16 cellular contexts compared by ENCODE assay signal in genomic region chr17:4845128-4845527, GRCh38. TPM values are rescaled to one million over a fixed set of nuclear protein-coding genes. Genes with fewer than 3 reads are reported as not detected.
DNase-seq lines count a peak whose midpoint lies in the region; ATAC-seq lines count a peak whose summit lies in the region.
"Had no signal": no experiment of that assay in that cellular context is flagged by ENCODE, and none has a peak within 500 bp of the region (broad histone marks: within the 10 kb centered on the region; RNA-seq: fewer than 3 reads in every experiment).

No MANE protein-coding gene starts in this region.

- H3K9me3 Mint-ChIP-seq in memory B cell = no peaks in the 10 kb centered on the region
- H3K9me3 Mint-ChIP-seq: CD4-positive, alpha-beta T cell had no signal

- no peak overlapping the region for H3K27ac Mint-ChIP-seq in memory B cell
- H3K27ac Mint-ChIP-seq: CD4-positive, alpha-beta T cell had no signal

- H3K36me3 Mint-ChIP-seq in memory B cell = peaks cover 9% of the 10 kb centered on the region

- DNase-seq in CD1c-positive myeloid dendritic cell (ENCODE audit: extremely low spot score) (peak; percentile 91), SIG-M5 treated with dmso at 0.1 percent for 504 hours (lab: John Stamatoyannopoulos, UW; ENCODE audit: unreplicated experiment) (peak; percentile 98), memory B cell (ENCODE audit: low spot score in 2 of 2) (no peak), HT-29 (ENCODE audit: low spot score) (no peak), AG08396 (ENCODE audit: low spot score) (no peak)
- DNase-seq: activated CD4-positive, alpha-beta T cell treated with anti-CD3 and anti-CD28 coated beads for 48 hours; activated CD8-positive, alpha-beta memory T cell treated with anti-CD3 and anti-CD28 coated beads, Interleukin-2, amount 50 U/mL, for 4 hours; activated gamma-delta T cell; CD4-positive, alpha-beta T cell; cerebellar nuclear complex; islet precursor cell; NCI-H1092; NCI-H524 treated with DMSO at 0.1 percent for 48 hours; PC-9; stimulated activated naive CD4-positive, alpha-beta T cell had no signal

- H3K4me1 Mint-ChIP-seq in memory B cell = peaks cover 39% of the 10 kb centered on the region

- H3K27me3 Mint-ChIP-seq in memory B cell = no peaks in the 10 kb centered on the region
- H3K27me3 Mint-ChIP-seq: CD4-positive, alpha-beta T cell had no signal

- ATAC-seq in memory B cell (ENCODE audit: low read depth) = peak; percentile 48
- no peak for ATAC-seq in HG03159 (IDR thresholded peaks at IDR 0.05; ENCODE audit: unreplicated experiment)

- no peak overlapping the region for H3K4me3 Mint-ChIP-seq in memory B cell
- H3K4me3 Mint-ChIP-seq: CD4-positive, alpha-beta T cell had no signal

RNA-seq across cellular contexts. Expression of gene MINK1, which starts 12.0 kb away (rescaled TPM):
- total RNA-seq in HT-29 (2014; rRNA removed; shearing (Covaris generic)) = 61.7 and 76.1 TPM in 2 replicates

RNA-seq across cellular contexts. Expression of gene PLD2, which starts 38.2 kb away (rescaled TPM):
- 6.9 and 10.9 TPM in 2 replicates for total RNA-seq in HT-29 (2014; rRNA removed; shearing (Covaris generic))

RNA-seq across cellular contexts. Expression of gene PSMB6, which starts 49.2 kb away (rescaled TPM):
- 242 and 261 TPM in 2 replicates for total RNA-seq in HT-29 (2014; rRNA removed; shearing (Covaris generic))

RNA-seq across cellular contexts. Expression of gene C17orf107, which starts 54.2 kb away (rescaled TPM):
- 0.97 and 1.4 TPM in 2 replicates for total RNA-seq in HT-29 (2014; rRNA removed; shearing (Covaris generic))

Comparison
In these comparisons a context has a peak if more than half of its experiments do, and no peak if none do; other contexts are left out.
1. DNase-seq: peak in CD1c-positive myeloid dendritic cell (single experiment) and SIG-M5 treated with dmso at 0.1 percent for 504 hours (single experiment); none in memory B cell (0 of 2), HT-29 (single experiment) and AG08396 (single experiment).